Comparison of ENCODE assay signal across 8 cellular contexts in genomic region chr1:153494976-153495535, GRCh38. TPM values are rescaled to one million over a fixed set of nuclear protein-coding genes. Genes with fewer than 3 reads are reported as not detected.
DNase-seq lines count a peak whose midpoint lies in the region; ATAC-seq, FAIRE-seq and TF ChIP-seq lines count a peak whose summit lies in the region.

No MANE protein-coding gene starts in this region.

- H3K4me3 Mint-ChIP-seq in endodermal cell, result no peak overlapping the region

- peak; percentile 96 for TF ChIP-seq CTCF in endodermal cell (conservative IDR thresholded peaks at IDR 0.05)

- H3K9me3 Mint-ChIP-seq in endodermal cell, result no peaks in the 10 kb centered on the region

- no peaks in the 10 kb centered on the region for H3K27me3 ChIP-seq in endodermal cell (ENCODE audit: control insufficient read depth, insufficient read depth, low read length, poor library complexity, severe bottlenecking)

- no peak overlapping the region for H3K9ac ChIP-seq in endodermal cell (ENCODE audit: extremely low read depth, low read length, poor library complexity, severe bottlenecking)

- 45 to 82% methylated on average over 1 to 6 of the region's 6 CpGs for WGBS in endodermal cell (ENCODE audit: insufficient coverage in 1 of 2, insufficient read length in 1 of 2), 2 experiments

- H3K27ac ChIP-seq in endodermal cell (ENCODE audit: low read depth, low read length), result no peak overlapping the region

- ATAC-seq in GM18519 (IDR thresholded peaks at IDR 0.05; ENCODE audit: low FRiP score, unreplicated experiment), result no peak

- H3K4me3 ChIP-seq in endodermal cell (ENCODE audit: low read length), result no peak overlapping the region

- no peaks in the 10 kb centered on the region for H3K36me3 ChIP-seq in endodermal cell (ENCODE audit: control insufficient read depth, insufficient read depth, low read length)

- FAIRE-seq in HTR-8/SVneo (lab: Jason Lieb, UNC), result no peak

- peak overlapping the region; percentile 74 for H3K27ac Mint-ChIP-seq in endodermal cell

- H3K36me3 Mint-ChIP-seq in endodermal cell (ENCODE audit: low read depth), result no peaks in the 10 kb centered on the region

- peak in 8 of 14 donors; percentile 3 to 59 (median 34) for DNase-seq in C1 segment of cervical spinal cord (lab: John Stamatoyannopoulos, UW)
- peak; percentile 42 for DNase-seq in HTR-8/SVneo (ENCODE audit: insufficient read length, low spot score)
- DNase-seq in NOMO-1 (lab: John Stamatoyannopoulos, UW; ENCODE audit: unreplicated experiment in 2 of 2), result peak; percentile 11 to 48
- DNase-seq in activated CD8-positive, alpha-beta memory T cell treated with anti-CD3 and anti-CD28 coated beads for 24 hours, result peak; percentile 88
- DNase-seq in endodermal cell, result peak; percentile 99
- DNase-seq in mucosa of gallbladder (ENCODE audit: low spot score), result peak; percentile 38
- DNase-seq in stimulated activated CD8-positive, alpha-beta memory T cell treated with anti-CD3 and anti-CD28 coated beads, Interleukin-7, amount 100 ng/mL, for 24 hours (ENCODE audit: low read depth), result peak; percentile 74

- H3K9me3 ChIP-seq in endodermal cell (ENCODE audit: control insufficient read depth, low read length), result no peaks in the 10 kb centered on the region

- H3K4me1 Mint-ChIP-seq in endodermal cell, result peaks cover 11% of the 10 kb centered on the region

- H3K4me1 ChIP-seq in endodermal cell (ENCODE audit: control insufficient read depth, insufficient read depth, low read length), result no peaks in the 10 kb centered on the region

- H3K27me3 Mint-ChIP-seq in endodermal cell (ENCODE audit: insufficient read depth), result peaks cover 3% of the 10 kb centered on the region

RNA-seq across cellular contexts. Expression of gene S100A7, which starts 34.6 kb away (rescaled TPM):
- total RNA-seq in endodermal cell (not detected), mucosa of gallbladder (not detected)
- polyA plus RNA-seq in endodermal cell (2013, experiment 1 of 2), result not detected
- polyA plus RNA-seq in endodermal cell (2013, experiment 2 of 2), result not detected

RNA-seq across cellular contexts. Expression of gene S100A6, which starts 40.7 kb away (rescaled TPM):
- 1 to 10 TPM; 3.7 to 7.5 TPM for total RNA-seq in endodermal cell
- polyA plus RNA-seq in endodermal cell (2013, experiment 1 of 2), result 25.5 TPM
- polyA plus RNA-seq in endodermal cell (2013, experiment 2 of 2), result 34.9 TPM
- total RNA-seq in mucosa of gallbladder, result 824 TPM

RNA-seq across cellular contexts. Expression of gene S100A5, which starts 45.7 kb away (rescaled TPM):
- total RNA-seq in endodermal cell (not detected), mucosa of gallbladder (not detected)
- polyA plus RNA-seq in endodermal cell (2013, experiment 1 of 2), result not detected
- not detected for polyA plus RNA-seq in endodermal cell (2013, experiment 2 of 2)

RNA-seq across cellular contexts. Expression of gene S100A4, which starts 50.5 kb away (rescaled TPM):
- total RNA-seq in endodermal cell, result 1 to 10 TPM; 4.9 to 6.2 TPM
- 24.8 TPM for polyA plus RNA-seq in endodermal cell (2013, experiment 1 of 2)
- polyA plus RNA-seq in endodermal cell (2013, experiment 2 of 2), result 24.1 TPM
- 66.8 TPM for total RNA-seq in mucosa of gallbladder

RNA-seq across cellular contexts. Expression of gene S100A3, which starts 54.0 kb away (rescaled TPM):
- total RNA-seq in endodermal cell, result not detected
- polyA plus RNA-seq in endodermal cell (2013, experiment 1 of 2), result 0.46 TPM
- polyA plus RNA-seq in endodermal cell (2013, experiment 2 of 2), result 0.58 TPM
- not detected for total RNA-seq in mucosa of gallbladder

Comparison
In these comparisons a context has a peak if more than half of its experiments do, and no peak if none do; other contexts are left out.
1. DNase-seq: peak in every context shown above with its lines; median percentile 99 in endodermal cell; 88 in activated CD8-positive, alpha-beta memory T cell treated with anti-CD3 and anti-CD28 coated beads for 24 hours; 74 in stimulated activated CD8-positive, alpha-beta memory T cell treated with anti-CD3 and anti-CD28 coated beads, Interleukin-7, amount 100 ng/mL, for 24 hours; 42 in HTR-8/SVneo; 38 in mucosa of gallbladder; 34 in C1 segment of cervical spinal cord; 30 in NOMO-1.
2. RNA of gene S100A6, which starts 40.7 kb away (total RNA-seq): 824 TPM in mucosa of gallbladder (single experiment); 3.7 to 7.5 TPM in endodermal cell; every median in the first group is over 10 times any median in the second.